Comparison of ENCODE assay signal across 26 cellular contexts in the genomic region with DNA sequence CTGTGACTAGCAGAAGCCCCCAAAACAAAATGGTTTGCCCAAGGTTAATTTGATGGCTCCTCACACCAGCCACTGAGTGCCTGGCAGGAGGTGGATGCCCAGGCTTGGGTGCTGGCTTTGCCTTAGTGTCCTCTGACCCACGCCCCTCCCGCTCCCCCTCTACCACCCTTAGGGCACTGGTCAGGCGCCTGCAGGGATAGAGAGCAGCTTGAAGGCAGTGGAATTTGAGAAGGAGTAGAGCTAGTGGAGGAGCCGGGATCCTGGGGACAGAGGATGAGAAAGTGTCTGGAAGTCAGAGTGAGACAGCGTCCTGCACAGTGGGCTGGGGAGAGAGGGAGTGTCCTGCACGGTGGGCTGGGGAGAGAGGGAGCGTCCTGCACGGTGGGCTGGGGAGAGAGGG.
A peak's percentile ranks its signal among the peaks of the same experiment; 100 is the strongest.
DNase-seq lines count a peak whose midpoint lies in the region; ATAC-seq and TF ChIP-seq lines count a peak whose summit lies in the region.
"Had no signal": no experiment of that assay in that cellular context is flagged by ENCODE, and none has a peak within 500 bp of the region (broad histone marks: within the 10 kb centered on the region; RNA-seq: fewer than 3 reads in every experiment).

No MANE protein-coding gene starts in this region.

- intact Hi-C loops in Right ventricle myocardium superior (cut with DNase I) (no loop called here), left ventricle myocardium inferior (cut with micrococcal nuclease) (no loop called here), lower lobe of right lung (cut with DNase I) (no loop called here), upper lobe of right lung (cut with DNase I) (no loop called here)

- peaks cover 60% of the 10 kb centered on the region for H3K4me1 Mint-ChIP-seq in activated CD4-positive, alpha-beta T cell treated with anti-CD3 and anti-CD28 coated beads, Interleukin-2, amount 10 ng/mL, durations not matched to agents 7 days and 5 days
- H3K4me1 Mint-ChIP-seq in glutamatergic neuron (ENCODE audit: low read depth, unreplicated experiment): no peaks in the 10 kb centered on the region

- no peak for ATAC-seq in Right ventricle myocardium superior (ENCODE audit: poor library complexity)
- ATAC-seq in lower lobe of right lung: no peak
- ATAC-seq in upper lobe of right lung: peak; percentile 13
- ATAC-seq: gastroesophageal sphincter had no signal

- POLR2A ChIA-PET in activated CD4-positive, alpha-beta T cell treated with anti-CD3 and anti-CD28 coated beads, Interleukin-2, amount 10 ng/mL, durations not matched to agents 7 days and 5 days (lab: Charles Lee): no interaction called here

- H3K27ac ChIP-seq in left ventricle myocardium inferior (replicated peaks) (no peak overlapping the region), lower lobe of right lung (no peak overlapping the region), upper lobe of right lung (no peak overlapping the region)
- H3K27ac ChIP-seq: gastroesophageal sphincter, ovary, SJSA1, skin epidermis, thoracic aorta, uterus had no signal

- H3K36me3 ChIP-seq in left ventricle myocardium inferior (no peaks in the 10 kb centered on the region), lower lobe of right lung (no peaks in the 10 kb centered on the region), upper lobe of right lung (no peaks in the 10 kb centered on the region)
- H3K36me3 ChIP-seq: gastroesophageal sphincter, HAP-1, ovary, SJSA1, thoracic aorta, uterus had no signal

- TF ChIP-seq CTCF in left ventricle myocardium inferior (IDR thresholded peaks at IDR 0.05; ENCODE audit: borderline replicate concordance) (no peak), lower lobe of right lung (IDR thresholded peaks at IDR 0.05) (no peak), upper lobe of right lung (IDR thresholded peaks at IDR 0.05) (no peak), glutamatergic neuron (IDR thresholded peaks at IDR 0.05; ENCODE audit: partially characterized antibody, unreplicated experiment) (no peak)

- H3K4me1 ChIP-seq in left ventricle myocardium inferior: no peaks in the 10 kb centered on the region
- H3K4me1 ChIP-seq in lower lobe of right lung: no peaks in the 10 kb centered on the region
- H3K4me1 ChIP-seq in upper lobe of right lung: no peaks in the 10 kb centered on the region
- H3K4me1 ChIP-seq: gastroesophageal sphincter, HAP-1, SJSA1, uterus had no signal

- peaks cover 44% of the 10 kb centered on the region for H3K9me3 Mint-ChIP-seq in activated CD4-positive, alpha-beta T cell treated with anti-CD3 and anti-CD28 coated beads, Interleukin-2, amount 10 ng/mL, durations not matched to agents 7 days and 5 days
- peaks cover 12% of the 10 kb centered on the region for H3K9me3 Mint-ChIP-seq in glutamatergic neuron (ENCODE audit: unreplicated experiment)

- H3K27ac Mint-ChIP-seq in activated CD4-positive, alpha-beta T cell treated with anti-CD3 and anti-CD28 coated beads, Interleukin-2, amount 10 ng/mL, durations not matched to agents 7 days and 5 days: peak overlapping the region; percentile 62
- no peak overlapping the region for H3K27ac Mint-ChIP-seq in glutamatergic neuron (ENCODE audit: unreplicated experiment)
- H3K27ac Mint-ChIP-seq: activated naive CD8-positive, alpha-beta T cell treated with anti-CD3 and anti-CD28 coated beads for 36 hours; nephron progenitor cell had no signal

- H3K27me3 Mint-ChIP-seq in activated CD4-positive, alpha-beta T cell treated with anti-CD3 and anti-CD28 coated beads, Interleukin-2, amount 10 ng/mL, durations not matched to agents 7 days and 5 days: no peaks in the 10 kb centered on the region
- H3K27me3 Mint-ChIP-seq in glutamatergic neuron (ENCODE audit: unreplicated experiment): peaks cover 7% of the 10 kb centered on the region
- H3K27me3 Mint-ChIP-seq: activated naive CD8-positive, alpha-beta T cell treated with anti-CD3 and anti-CD28 coated beads for 36 hours had no signal

- H3K36me3 Mint-ChIP-seq in activated CD4-positive, alpha-beta T cell treated with anti-CD3 and anti-CD28 coated beads, Interleukin-2, amount 10 ng/mL, durations not matched to agents 7 days and 5 days (ENCODE audit: low read depth): peaks cover 52% of the 10 kb centered on the region
- H3K36me3 Mint-ChIP-seq in glutamatergic neuron (ENCODE audit: unreplicated experiment): peaks cover 18% of the 10 kb centered on the region

- DNase-seq in activated CD4-positive, alpha-beta T cell treated with anti-CD3 and anti-CD28 coated beads, Interleukin-2, amount 10 ng/mL, durations not matched to agents 7 days and 5 days: no peak
- DNase-seq in activated CD4-positive, alpha-beta T cell treated with anti-CD3 and anti-CD28 coated beads for 4 hours: no peak
- peak; percentile 13 for DNase-seq in Right ventricle myocardium superior
- DNase-seq in left ventricle myocardium inferior: no peak
- DNase-seq in lower lobe of right lung: peak; percentile 16
- no peak for DNase-seq in upper lobe of right lung
- no peak for DNase-seq in GM03348 (ENCODE audit: low spot score)
- DNase-seq in glutamatergic neuron: no peak
- DNase-seq: activated CD4-positive, CD25-positive, alpha-beta regulatory T cell; activated naive CD8-positive, alpha-beta T cell treated with anti-CD3 and anti-CD28 coated beads for 36 hours; anterior cingulate cortex; effector CD4-positive, alpha-beta T cell; hypothalamus; Kasumi-1; NCI-H146; NCI-H226; NCI-H774; nephron progenitor cell; stimulated activated naive CD4-positive, alpha-beta T cell treated with Interleukin-2 at 50 U/mL for 16 hours; uterus had no signal

- CTCF ChIA-PET in activated CD4-positive, alpha-beta T cell treated with anti-CD3 and anti-CD28 coated beads, Interleukin-2, amount 10 ng/mL, durations not matched to agents 7 days and 5 days (lab: Charles Lee): interaction anchor here (1.2 kb wide), 1 partner anchor 9 kb away, joined by 3 read pairs; no protein-coding TSS in a partner anchor

- no peak overlapping the region for H3K4me3 Mint-ChIP-seq in activated CD4-positive, alpha-beta T cell treated with anti-CD3 and anti-CD28 coated beads, Interleukin-2, amount 10 ng/mL, durations not matched to agents 7 days and 5 days
- H3K4me3 Mint-ChIP-seq in glutamatergic neuron (ENCODE audit: unreplicated experiment): no peak overlapping the region
- H3K4me3 Mint-ChIP-seq: activated naive CD8-positive, alpha-beta T cell treated with anti-CD3 and anti-CD28 coated beads for 36 hours; nephron progenitor cell had no signal

- peaks cover 38% of the 10 kb centered on the region for H3K27me3 ChIP-seq in left ventricle myocardium inferior (ENCODE audit: low read depth)
- H3K27me3 ChIP-seq in lower lobe of right lung (ENCODE audit: low read depth): no peaks in the 10 kb centered on the region
- peaks cover 8% of the 10 kb centered on the region for H3K27me3 ChIP-seq in upper lobe of right lung
- H3K27me3 ChIP-seq: ovary, SJSA1, uterus had no signal

- H3K4me3 ChIP-seq in left ventricle myocardium inferior (no peak overlapping the region), lower lobe of right lung (no peak overlapping the region), upper lobe of right lung (no peak overlapping the region)
- H3K4me3 ChIP-seq: gastroesophageal sphincter, HAP-1, ovary, SJSA1, skin epidermis, thoracic aorta, uterus had no signal

- H3K9me3 ChIP-seq in left ventricle myocardium inferior (replicated peaks) (peaks cover 24% of the 10 kb centered on the region), lower lobe of right lung (peaks cover 4% of the 10 kb centered on the region), upper lobe of right lung (peaks cover 11% of the 10 kb centered on the region)
- H3K9me3 ChIP-seq: ovary, uterus had no signal

Comparison
In these comparisons a context has a peak if more than half of its experiments do, and no peak if none do; other contexts are left out.
1. DNase-seq: peak in Right ventricle myocardium superior (single experiment) and lower lobe of right lung (single experiment); none in activated CD4-positive, alpha-beta T cell treated with anti-CD3 and anti-CD28 coated beads, Interleukin-2, amount 10 ng/mL, durations not matched to agents 7 days and 5 days (single experiment), activated CD4-positive, alpha-beta T cell treated with anti-CD3 and anti-CD28 coated beads for 4 hours (0 of 2), left ventricle myocardium inferior (single experiment), upper lobe of right lung (single experiment), GM03348 (single experiment) and glutamatergic neuron (single experiment).